In genomic region chr2:7281348-7281747, GRCh38 we compare ENCODE assay signal across 30 cellular contexts.
DNase-seq lines count a peak whose midpoint lies in the region; ATAC-seq, FAIRE-seq and TF ChIP-seq lines count a peak whose summit lies in the region.
"Had no signal": no experiment of that assay in that cellular context is flagged by ENCODE, and none has a peak within 500 bp of the region (broad histone marks: within the 10 kb centered on the region; RNA-seq: fewer than 3 reads in every experiment).

No MANE protein-coding gene starts in this region.

- no peak overlapping the region for H3K27ac ChIP-seq in pancreas
- H3K27ac ChIP-seq: gastrocnemius medialis, neutrophil, SJSA1, thoracic aorta had no signal

- H3K4me3 ChIP-seq in pancreas, result no peak overlapping the region
- H3K4me3 ChIP-seq: gastrocnemius medialis, SJSA1, smooth muscle cell, thoracic aorta had no signal

- H3K9me3 ChIP-seq in pancreas, result no peaks in the 10 kb centered on the region
- H3K9me3 ChIP-seq: gastrocnemius medialis, neutrophil, SJSA1, thoracic aorta had no signal

- WGBS in pancreas, 2 donors, result 28 to 49% methylated on average over 7 of the region's 7 CpGs

- H3K36me3 Mint-ChIP-seq in brain, result no peaks in the 10 kb centered on the region
- H3K36me3 Mint-ChIP-seq in type B pancreatic cell, result no peaks in the 10 kb centered on the region
- H3K36me3 Mint-ChIP-seq: activated CD8-positive, alpha-beta memory T cell treated with anti-CD3 and anti-CD28 coated beads, Interleukin-2, amount 10 ng/mL, durations not matched to agents 7 days and 5 days; CD4-positive, CD25-positive, alpha-beta regulatory T cell had no signal

- CTCF ChIA-PET in GM10248 (lab: Yijun Ruan, JAX), result interaction anchor here (1.4 kb wide), 1 partner anchor 172 kb away, joined by 3 read pairs; no protein-coding TSS in a partner anchor

- ATAC-seq in GM18868 (IDR thresholded peaks at IDR 0.05; ENCODE audit: unreplicated experiment), result peak; percentile 61
- ATAC-seq in HG02852 (IDR thresholded peaks at IDR 0.05; ENCODE audit: unreplicated experiment), result peak; percentile 56
- ATAC-seq in pancreas, result peak in 3 of 4 donors; percentile 21 to 36 (median 32)
- ATAC-seq: activated CD8-positive, alpha-beta memory T cell treated with anti-CD3 and anti-CD28 coated beads, Interleukin-2, amount 10 ng/mL, durations not matched to agents 7 days and 5 days; gastrocnemius medialis had no signal

- DNase-seq in pancreas, result no peak
- DNase-seq in activated CD8-positive, alpha-beta memory T cell treated with anti-CD3 and anti-CD28 coated beads, Interleukin-2, amount 50 U/mL, for 48 hours, result no peak
- DNase-seq in type B pancreatic cell (ENCODE audit: extremely low spot score, unreplicated experiment), result no peak
- no peak for DNase-seq in GM10248 (ENCODE audit: extremely low spot score)
- DNase-seq in SIG-M5 treated with dmso at 0.1 percent for 504 hours (lab: John Stamatoyannopoulos, UW; ENCODE audit: unreplicated experiment), result no peak
- DNase-seq: activated CD8-positive, alpha-beta memory T cell treated with anti-CD3 and anti-CD28 coated beads, Interleukin-2, amount 10 ng/mL, durations not matched to agents 7 days and 5 days; activated naive CD4-positive, alpha-beta T cell treated with anti-CD3 and anti-CD28 coated beads, Interleukin-2, amount 50 U/mL, for 16 hours; CD4-positive, CD25-positive, alpha-beta regulatory T cell; cerebellar nuclear complex; effector CD4-positive, alpha-beta T cell; erythroblast; gastrocnemius medialis; hypothalamus; Karpas-422; NCI-H1930; NCI-H510A; stimulated activated naive CD4-positive, alpha-beta T cell; T-helper 1 cell had no signal

- peaks cover 12 to 46% (median 38%) of the 10 kb centered on the region in 3 donors for H3K4me1 ChIP-seq in pancreas
- H3K4me1 ChIP-seq: gastrocnemius medialis, SJSA1 had no signal

- H3K4me1 Mint-ChIP-seq in brain (peaks cover 16% of the 10 kb centered on the region), type B pancreatic cell (ENCODE audit: unreplicated experiment) (no peaks in the 10 kb centered on the region)
- H3K4me1 Mint-ChIP-seq: activated CD8-positive, alpha-beta memory T cell treated with anti-CD3 and anti-CD28 coated beads, Interleukin-2, amount 10 ng/mL, durations not matched to agents 7 days and 5 days; CD4-positive, CD25-positive, alpha-beta regulatory T cell had no signal

- H3K9me3 Mint-ChIP-seq in brain (peaks cover 0 to 3% (median 0%) of the 10 kb centered on the region in 5 experiments), type B pancreatic cell (no peaks in the 10 kb centered on the region)
- H3K9me3 Mint-ChIP-seq: activated T-helper 1 cell treated with anti-CD3 and anti-CD28 coated beads, Interleukin-12 subunit alpha, Interleukin-12 subunit beta, Interleukin-2, Interleukin-4 antibody, amounts not matched to agents 30 ng/mL and 10 ng/mL and 1 ng/mL, durations not matched to agents 14 hours and 24 hours and 36 hours; CD4-positive, CD25-positive, alpha-beta regulatory T cell had no signal

- TF ChIP-seq CTCF in brain (conservative IDR thresholded peaks at IDR 0.05), result no peak
- no peak for TF ChIP-seq CTCF in pancreas (IDR thresholded peaks at IDR 0.05)
- TF ChIP-seq CTCF in type B pancreatic cell (conservative IDR thresholded peaks at IDR 0.05), result no peak
- TF ChIP-seq CTCF in GM10248 (IDR thresholded peaks at IDR 0.05; ENCODE audit: control extremely low read depth, extremely low read depth, low read depth, missing control alignments), result no peak

- POLR2A ChIA-PET in GM10248 (lab: Yijun Ruan, JAX), result no interaction called here

- no peaks in the 10 kb centered on the region for H3K27me3 ChIP-seq in pancreas
- H3K27me3 ChIP-seq: gastrocnemius medialis, neutrophil, SJSA1 had no signal

- H3K36me3 ChIP-seq in pancreas, result no peaks in the 10 kb centered on the region
- H3K36me3 ChIP-seq: gastrocnemius medialis, neutrophil, SJSA1, thoracic aorta had no signal

- H3K4me3 Mint-ChIP-seq in brain (peak overlapping the region in 4 of 5 experiments; percentile 1 to 64 (median 35)), type B pancreatic cell (no peak overlapping the region)
- H3K4me3 Mint-ChIP-seq: activated CD8-positive, alpha-beta memory T cell treated with anti-CD3 and anti-CD28 coated beads, Interleukin-2, amount 10 ng/mL, durations not matched to agents 7 days and 5 days; activated T-helper 1 cell treated with anti-CD3 and anti-CD28 coated beads, Interleukin-12 subunit alpha, Interleukin-12 subunit beta, Interleukin-2, Interleukin-4 antibody, amounts not matched to agents 30 ng/mL and 10 ng/mL and 1 ng/mL, durations not matched to agents 14 hours and 24 hours and 36 hours; CD4-positive, CD25-positive, alpha-beta regulatory T cell had no signal

- H3K27me3 Mint-ChIP-seq in brain (no peaks in the 10 kb centered on the region), type B pancreatic cell (peaks cover 4% of the 10 kb centered on the region)
- H3K27me3 Mint-ChIP-seq: CD4-positive, CD25-positive, alpha-beta regulatory T cell had no signal

- no peak for FAIRE-seq in pancreas (lab: Jason Lieb, UNC)
- FAIRE-seq: astrocyte, G401.6, islet of Langerhans, RCC 7860 had no signal

- intact Hi-C loops in pancreas (cut with DNase I), result no loop called here

- H3K27ac Mint-ChIP-seq in brain (peak overlapping the region; percentile 11 to 99 (median 78)), type B pancreatic cell (no peak overlapping the region)
- H3K27ac Mint-ChIP-seq: activated CD8-positive, alpha-beta memory T cell treated with anti-CD3 and anti-CD28 coated beads, Interleukin-2, amount 10 ng/mL, durations not matched to agents 7 days and 5 days; activated T-helper 1 cell treated with anti-CD3 and anti-CD28 coated beads, Interleukin-12 subunit alpha, Interleukin-12 subunit beta, Interleukin-2, Interleukin-4 antibody, amounts not matched to agents 30 ng/mL and 10 ng/mL and 1 ng/mL, durations not matched to agents 14 hours and 24 hours and 36 hours; CD4-positive, CD25-positive, alpha-beta regulatory T cell had no signal
